Comparison of ENCODE assay signal across 2 cellular contexts in genomic region chr20:51542894-51543788, GRCh38.
A peak's percentile ranks its signal among the peaks of the same experiment; 100 is the strongest.
TF ChIP-seq lines count a peak whose summit lies in the region.

No MANE protein-coding gene starts in this region.

TF ChIP-seq in Ishikawa, 13 proteins besides CTCF, POLR2A, EP300 and RAD21 (continued from another document):
- TF ChIP-seq, protein P1, sequence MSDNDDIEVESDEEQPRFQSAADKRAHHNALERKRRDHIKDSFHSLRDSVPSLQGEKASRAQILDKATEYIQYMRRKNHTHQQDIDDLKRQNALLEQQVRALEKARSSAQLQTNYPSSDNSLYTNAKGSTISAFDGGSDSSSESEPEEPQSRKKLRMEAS (IDR thresholded peaks at IDR 0.05), result peak; percentile 91
- TF ChIP-seq CREB1 (IDR thresholded peaks at IDR 0.05; ENCODE audit: low read depth) (no peak), ZBTB7A (IDR thresholded peaks at IDR 0.05; ENCODE audit: low read depth) (peak; percentile 74), TAF1 (IDR thresholded peaks at IDR 0.05; ENCODE audit: low read depth) (0 out of 2 replicates have a peak, but pooled peaks have one; percentile 31), USF1 (IDR thresholded peaks at IDR 0.05) (peak; percentile 46; the same call in 1 of the 2 replicates), FOXM1 (IDR thresholded peaks at IDR 0.05; ENCODE audit: borderline replicate concordance, low read depth) (no peak)

TF ChIP-seq in H1, 55 proteins besides CTCF, POLR2A, EP300 and RAD21:
- TF ChIP-seq, protein P2, sequence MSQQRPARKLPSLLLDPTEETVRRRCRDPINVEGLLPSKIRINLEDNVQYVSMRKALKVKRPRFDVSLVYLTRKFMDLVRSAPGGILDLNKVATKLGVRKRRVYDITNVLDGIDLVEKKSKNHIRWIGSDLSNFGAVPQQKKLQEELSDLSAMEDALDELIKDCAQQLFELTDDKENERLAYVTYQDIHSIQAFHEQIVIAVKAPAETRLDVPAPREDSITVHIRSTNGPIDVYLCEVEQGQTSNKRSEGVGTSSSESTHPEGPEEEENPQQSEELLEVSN (IDR thresholded peaks at IDR 0.05), result no peak
- TF ChIP-seq EZH2 (IDR thresholded peaks at IDR 0.05; ENCODE audit: low read depth, low read length, severe bottlenecking), result peak; percentile 45
